ENCODE assay signal across 15 cellular contexts in the genomic region with DNA sequence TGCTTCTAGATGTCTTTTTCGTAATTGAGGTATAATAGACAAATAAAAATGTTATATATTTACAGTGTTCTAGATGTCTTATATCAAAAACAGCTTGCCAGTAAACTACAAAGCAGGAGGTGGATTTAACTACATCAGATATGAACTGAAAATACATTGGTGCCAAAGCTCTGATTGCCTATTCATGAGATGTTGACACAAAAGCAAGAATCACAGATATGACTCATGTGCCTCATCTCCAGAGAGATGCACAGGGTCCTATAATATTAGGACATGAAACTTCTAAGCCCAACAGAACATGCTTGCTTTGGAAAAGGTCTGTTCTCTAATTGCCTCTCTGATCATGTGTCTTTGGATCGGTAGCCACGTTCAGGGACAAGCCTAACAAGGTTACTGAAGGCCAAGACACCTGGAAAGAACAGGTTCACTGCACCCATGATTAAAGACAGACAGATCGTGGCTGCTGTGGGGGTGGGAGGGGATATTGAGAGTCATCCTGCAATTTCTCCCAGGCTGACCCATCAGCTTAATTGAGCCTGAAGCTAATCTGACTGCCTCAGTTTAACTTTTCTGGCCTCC. TPM values are rescaled to one million over a fixed set of nuclear protein-coding genes. Genes with fewer than 3 reads are reported as not detected.
DNase-seq lines count a peak whose midpoint lies in the region; ATAC-seq and TF ChIP-seq lines count a peak whose summit lies in the region.
"Had no signal": no experiment of that assay in that cellular context is flagged by ENCODE, and none has a peak within 500 bp of the region (broad histone marks: within the 10 kb centered on the region; RNA-seq: fewer than 3 reads in every experiment).

No MANE protein-coding gene starts in this region.

- no peaks in the 10 kb centered on the region for H3K9me3 Mint-ChIP-seq in stimulated activated naive B cell treated with anti-CD40 and anti-IgM and Interleukin-4, amounts not matched to agents 10 μg/mL and 1 μg/mL and 100 μg/mL, for 72 hours
- H3K9me3 Mint-ChIP-seq: activated CD4-positive, alpha-beta T cell treated with anti-CD3 and anti-CD28 coated beads, Interleukin-2, amount 10 ng/mL, durations not matched to agents 24 days and 14 days; activated naive CD8-positive, alpha-beta T cell treated with anti-CD3 and anti-CD28 coated beads, Interleukin-2, amount 50 U/mL, for 24 hours had no signal

- H3K9me2 ChIP-seq in GM23248 (ENCODE audit: insufficient read depth), result no peaks in the 10 kb centered on the region

- ATAC-seq in stimulated activated naive B cell treated with anti-CD40 and anti-IgM and Interleukin-4, amounts not matched to agents 10 μg/mL and 1 μg/mL and 100 μg/mL, for 72 hours (replicated peaks), result peak; percentile 58 to 69
- ATAC-seq: activated naive CD8-positive, alpha-beta T cell treated with anti-CD3 and anti-CD28 coated beads, Interleukin-2, amount 50 U/mL, for 24 hours had no signal

- H3K4me3 Mint-ChIP-seq in stimulated activated naive B cell treated with anti-CD40 and anti-IgM and Interleukin-4, amounts not matched to agents 10 μg/mL and 1 μg/mL and 100 μg/mL, for 72 hours, result no peak overlapping the region
- H3K4me3 Mint-ChIP-seq: activated CD4-positive, alpha-beta T cell treated with anti-CD3 and anti-CD28 coated beads, Interleukin-2, amount 10 ng/mL, durations not matched to agents 24 days and 14 days; activated naive CD8-positive, alpha-beta T cell treated with anti-CD3 and anti-CD28 coated beads, Interleukin-2, amount 50 U/mL, for 24 hours had no signal

- H3K27ac Mint-ChIP-seq in stimulated activated naive B cell treated with anti-CD40 and anti-IgM and Interleukin-4, amounts not matched to agents 10 μg/mL and 1 μg/mL and 100 μg/mL, for 72 hours, result no peak overlapping the region
- H3K27ac Mint-ChIP-seq: activated CD4-positive, alpha-beta T cell treated with anti-CD3 and anti-CD28 coated beads, Interleukin-2, amount 10 ng/mL, durations not matched to agents 24 days and 14 days; activated naive CD8-positive, alpha-beta T cell treated with anti-CD3 and anti-CD28 coated beads, Interleukin-2, amount 50 U/mL, for 24 hours had no signal

- peak overlapping the region; percentile 62 for H3K4me2 ChIP-seq in GM23248 (ENCODE audit: unreplicated experiment)

- 74 to 80% methylated on average over 4 of the region's 4 CpGs for WGBS in GM23248 (ENCODE audit: low coverage in 1 of 2, low lambda C conversion rate in 2 of 2, missing lambda C conversion rate in 2 of 2), 2 experiments

- TF ChIP-seq POLR2A in Peyer's patch (IDR thresholded peaks at IDR 0.05), result no peak

- peaks cover 38 to 64% of the 10 kb centered on the region in 2 donors for H3K4me1 Mint-ChIP-seq in stimulated activated naive B cell treated with anti-CD40 and anti-IgM and Interleukin-4, amounts not matched to agents 10 μg/mL and 1 μg/mL and 100 μg/mL, for 72 hours
- H3K4me1 Mint-ChIP-seq: activated CD4-positive, alpha-beta T cell treated with anti-CD3 and anti-CD28 coated beads, Interleukin-2, amount 10 ng/mL, durations not matched to agents 24 days and 14 days had no signal

- H3K27ac ChIP-seq in GM23248, result no peak overlapping the region
- no peak overlapping the region for H3K27ac ChIP-seq in Peyer's patch
- H3K27ac ChIP-seq: pancreas had no signal

- H3K9me3 ChIP-seq in GM23248 (ENCODE audit: low read depth), result no peaks in the 10 kb centered on the region
- H3K9me3 ChIP-seq in Peyer's patch, result no peaks in the 10 kb centered on the region
- H3K9me3 ChIP-seq: pancreas had no signal

- in situ Hi-C loops in GM23248 (cut with MboI), result no loop called here

- peaks cover 0 to 2% of the 10 kb centered on the region in 2 donors for H3K36me3 Mint-ChIP-seq in stimulated activated naive B cell treated with anti-CD40 and anti-IgM and Interleukin-4, amounts not matched to agents 10 μg/mL and 1 μg/mL and 100 μg/mL, for 72 hours

- no peaks in the 10 kb centered on the region for H3K27me3 Mint-ChIP-seq in stimulated activated naive B cell treated with anti-CD40 and anti-IgM and Interleukin-4, amounts not matched to agents 10 μg/mL and 1 μg/mL and 100 μg/mL, for 72 hours

- H3K9ac ChIP-seq in GM23248, result no peak overlapping the region

- H3F3A ChIP-seq in GM23248 (ENCODE audit: insufficient read depth), result peaks cover 28% of the 10 kb centered on the region

- H3K4me1 ChIP-seq in GM23248 (ENCODE audit: insufficient read depth) (peaks cover 42% of the 10 kb centered on the region), Peyer's patch (peaks cover 0 to 47% (median 2%) of the 10 kb centered on the region in 4 donors)

- DNase-seq in GM23248 (peak; percentile 68), SK-N-DZ (ENCODE audit: low spot score) (peak; percentile 40), foreskin fibroblast (peak; percentile 48 to 71), Peyer's patch (no peak), NCI-H510A (lab: John Stamatoyannopoulos, UW) (no peak), NCI-H2107 treated with DMSO at 0.1 percent for 48 hours (lab: John Stamatoyannopoulos, UW; ENCODE audit: unreplicated experiment) (no peak)
- DNase-seq in stimulated activated naive B cell treated with anti-CD40 and anti-IgM and Interleukin-4, amounts not matched to agents 10 μg/mL and 1 μg/mL and 100 μg/mL, for 72 hours, result no peak
- DNase-seq: activated CD4-positive, alpha-beta T cell treated with anti-CD3 and anti-CD28 coated beads, Interleukin-2, amount 10 ng/mL, durations not matched to agents 24 days and 14 days; activated naive CD8-positive, alpha-beta T cell treated with anti-CD3 and anti-CD28 coated beads, Interleukin-2, amount 50 U/mL, for 24 hours; activated T-cell treated with anti-CD3 and anti-CD28 coated beads, Interleukin-2, amount 50 U/mL, for 48 hours; GF-D8; KG1; NCI-H146; NCI-H524 treated with DMSO at 0.1 percent for 48 hours; pancreas had no signal

- H3K27me3 ChIP-seq in GM23248 (replicated peaks; ENCODE audit: insufficient read depth) (no peaks in the 10 kb centered on the region), Peyer's patch (no peaks in the 10 kb centered on the region)
- H3K27me3 ChIP-seq: pancreas had no signal

- H3K36me3 ChIP-seq in GM23248 (ENCODE audit: low read depth) (no peaks in the 10 kb centered on the region), Peyer's patch (no peaks in the 10 kb centered on the region)
- H3K36me3 ChIP-seq: pancreas had no signal

- H3K79me2 ChIP-seq in GM23248 (ENCODE audit: insufficient read depth), result peaks cover 40% of the 10 kb centered on the region

- H3K4me3 ChIP-seq in GM23248 (no peak overlapping the region), foreskin fibroblast (ENCODE audit: low read depth in 1 of 2, low read length in 2 of 2) (no peak overlapping the region), Peyer's patch (no peak overlapping the region)
- H3K4me3 ChIP-seq: pancreas had no signal

- no peaks in the 10 kb centered on the region for H4K20me1 ChIP-seq in GM23248 (ENCODE audit: insufficient read depth)

- TF ChIP-seq CTCF in foreskin fibroblast (IDR thresholded peaks at IDR 0.05; ENCODE audit: low read depth, low read length) (no peak), Peyer's patch (IDR thresholded peaks at IDR 0.05) (no peak)

- no peak overlapping the region for H2AFZ ChIP-seq in GM23248

RNA-seq across cellular contexts. Expression of a gene that starts 16.8 kb away (rescaled TPM):
- 15.9 and 20.7 TPM in 2 replicates for total RNA-seq in GM23248 (2014; rRNA removed; shearing (Covaris generic))
- 6.8 and 7.1 TPM in 2 replicates for polyA plus RNA-seq in GM23248 (2016; fragmentation: Nextera tagmentation; extraction: Ambion mirVana)
- polyA plus RNA-seq in SK-N-DZ (2014; cell fraction: cytosol; rRNA removed), result 3.8 and 5.6 TPM in 2 replicates
- polyA plus RNA-seq in SK-N-DZ (2014; cell fraction: nucleus; rRNA removed), result 6.6 and 10.4 TPM in 2 replicates
- total RNA-seq in Peyer's patch, result 10 to 100 TPM in 3 of 4 donors, 1 to 10 TPM in 1; 4.2 to 43.7 (median 21.7) TPM

Comparison
In these comparisons a context has a peak if more than half of its experiments do, and no peak if none do; other contexts are left out.
1. DNase-seq: peak in GM23248 (single experiment), SK-N-DZ (single experiment) and foreskin fibroblast (2 of 2); none in stimulated activated naive B cell treated with anti-CD40 and anti-IgM and Interleukin-4, amounts not matched to agents 10 μg/mL and 1 μg/mL and 100 μg/mL, for 72 hours (single experiment), Peyer's patch (0 of 3), NCI-H510A (single experiment) and NCI-H2107 treated with DMSO at 0.1 percent for 48 hours (single experiment).